Comparison of ENCODE assay signal across 8 cellular contexts in genomic region chr19:58305065-58305931, GRCh38. TPM values are rescaled to one million over a fixed set of nuclear protein-coding genes. Genes with fewer than 3 reads are reported as not detected.
DNase-seq lines count a peak whose midpoint lies in the region; ATAC-seq, FAIRE-seq and TF ChIP-seq lines count a peak whose summit lies in the region.

TSS of gene ERVK3-1 (plus strand) at chr19:58305377. CDS start at chr19:58312169, 6,792 bp downstream.

- H3K27me3 Mint-ChIP-seq in activated T-cell treated with anti-CD3 and anti-CD28 coated beads, Interleukin-2, amount 50 U/mL, for 72 hours (ENCODE audit: low read depth) = no peaks in the 10 kb centered on the region
- H3K27me3 Mint-ChIP-seq in naive B cell = no peaks in the 10 kb centered on the region
- H3K27me3 Mint-ChIP-seq in stimulated activated memory B cell treated with anti-CD40 and anti-IgM and Interleukin-4, amounts not matched to agents 10 μg/mL and 1 μg/mL and 100 μg/mL, for 72 hours = no peaks in the 10 kb centered on the region

- peaks cover 18 to 44% of the 10 kb centered on the region in 2 donors for H3K36me3 Mint-ChIP-seq in activated T-cell treated with anti-CD3 and anti-CD28 coated beads, Interleukin-2, amount 50 U/mL, for 72 hours (ENCODE audit: insufficient read depth in 2 of 2)
- peaks cover 9 to 18% of the 10 kb centered on the region in 2 donors for H3K36me3 Mint-ChIP-seq in naive B cell
- H3K36me3 Mint-ChIP-seq in stimulated activated memory B cell treated with anti-CD40 and anti-IgM and Interleukin-4, amounts not matched to agents 10 μg/mL and 1 μg/mL and 100 μg/mL, for 72 hours = peaks cover 57% of the 10 kb centered on the region

- peak within 1 kb of the TSS; percentile 91 to 98 for H3K4me3 Mint-ChIP-seq in activated T-cell treated with anti-CD3 and anti-CD28 coated beads, Interleukin-2, amount 50 U/mL, for 72 hours
- H3K4me3 Mint-ChIP-seq in naive B cell = peak within 1 kb of the TSS; percentile 93 to 100 (median 98)
- H3K4me3 Mint-ChIP-seq in stimulated activated memory B cell treated with anti-CD40 and anti-IgM and Interleukin-4, amounts not matched to agents 10 μg/mL and 1 μg/mL and 100 μg/mL, for 72 hours = peak within 1 kb of the TSS; percentile 91

- H3K4me1 ChIP-seq in esophagus squamous epithelium = peaks cover 6 to 35% (median 15%) of the 10 kb centered on the region in 3 donors

- intact Hi-C loops in esophagus squamous epithelium (cut with DNase I) = no loop called here

- H3K27ac ChIP-seq in KOPT-K1 (ENCODE audit: low read depth, low read length, poor library complexity, severe bottlenecking) = peak within 1 kb of the TSS; percentile 85
- peak within 1 kb of the TSS; percentile 80 to 96 (median 92) for H3K27ac ChIP-seq in esophagus squamous epithelium

- WGBS in esophagus squamous epithelium, 2 donors = 0 to 1% methylated on average over 39 to 47 of the region's 55 CpGs

- H3K27me3 ChIP-seq in esophagus squamous epithelium = no peaks in the 10 kb centered on the region

- peaks cover 59% of the 10 kb centered on the region for H3K4me1 Mint-ChIP-seq in activated T-cell treated with anti-CD3 and anti-CD28 coated beads, Interleukin-2, amount 50 U/mL, for 72 hours (ENCODE audit: low read depth)
- H3K4me1 Mint-ChIP-seq in naive B cell = peaks cover 34 to 47% (median 39%) of the 10 kb centered on the region in 3 donors
- peaks cover 31% of the 10 kb centered on the region for H3K4me1 Mint-ChIP-seq in stimulated activated memory B cell treated with anti-CD40 and anti-IgM and Interleukin-4, amounts not matched to agents 10 μg/mL and 1 μg/mL and 100 μg/mL, for 72 hours

- ATAC-seq in GM21786 (IDR thresholded peaks at IDR 0.05; ENCODE audit: unreplicated experiment) = peak; percentile 95
- ATAC-seq in activated T-cell treated with anti-CD3 and anti-CD28 coated beads, Interleukin-2, amount 50 U/mL, for 72 hours (replicated peaks in 1 of 2) = peak; percentile 97 to 98
- ATAC-seq in naive B cell (ENCODE audit: low read depth in 2 of 2) = peak; percentile 91 to 92
- ATAC-seq in stimulated activated memory B cell treated with anti-CD40 and anti-IgM and Interleukin-4, amounts not matched to agents 10 μg/mL and 1 μg/mL and 100 μg/mL, for 72 hours = peak; percentile 100

- peak within 1 kb of the TSS; percentile 85 for H3K27ac Mint-ChIP-seq in activated T-cell treated with anti-CD3 and anti-CD28 coated beads, Interleukin-2, amount 50 U/mL, for 72 hours
- H3K27ac Mint-ChIP-seq in naive B cell = peak within 1 kb of the TSS; percentile 99 to 100 (median 99)
- peak within 1 kb of the TSS; percentile 93 for H3K27ac Mint-ChIP-seq in stimulated activated memory B cell treated with anti-CD40 and anti-IgM and Interleukin-4, amounts not matched to agents 10 μg/mL and 1 μg/mL and 100 μg/mL, for 72 hours

- peaks cover 0 to 3% of the 10 kb centered on the region in 2 donors for H3K9me3 Mint-ChIP-seq in activated T-cell treated with anti-CD3 and anti-CD28 coated beads, Interleukin-2, amount 50 U/mL, for 72 hours
- no peaks in the 10 kb centered on the region for H3K9me3 Mint-ChIP-seq in naive B cell
- H3K9me3 Mint-ChIP-seq in stimulated activated memory B cell treated with anti-CD40 and anti-IgM and Interleukin-4, amounts not matched to agents 10 μg/mL and 1 μg/mL and 100 μg/mL, for 72 hours = no peaks in the 10 kb centered on the region

- DNase-seq in DMS79 (lab: John Stamatoyannopoulos, UW) = peak; percentile 96
- DNase-seq in RCC 7860 (ENCODE audit: low spot score) = peak; percentile 86
- DNase-seq in activated T-cell treated with anti-CD3 and anti-CD28 coated beads, Interleukin-2, amount 50 U/mL, for 72 hours = peak; percentile 95 to 97
- peak; percentile 92 for DNase-seq in esophagus squamous epithelium (lab: John Stamatoyannopoulos, UW)
- DNase-seq in naive B cell = peak; percentile 96

- peak in 4 of 6 experiments; percentile 21 to 52 (median 41) for TF ChIP-seq CTCF in esophagus squamous epithelium (IDR thresholded peaks at IDR 0.05)

- H3K36me3 ChIP-seq in KOPT-K1 (ENCODE audit: insufficient read depth, low read length) (peaks cover 70% of the 10 kb centered on the region), esophagus squamous epithelium (peaks cover 0 to 56% (median 0%) of the 10 kb centered on the region in 3 donors)

- TF ChIP-seq POLR2A in esophagus squamous epithelium (IDR thresholded peaks at IDR 0.05) = peak in 3 of 4 donors; percentile 31 to 82 (median 71)

- H3K9me3 ChIP-seq in KOPT-K1 (ENCODE audit: insufficient read depth, low read length, poor library complexity, severe bottlenecking) (no peaks in the 10 kb centered on the region), esophagus squamous epithelium (no peaks in the 10 kb centered on the region)

- peak; percentile 67 for FAIRE-seq in RCC 7860 (lab: Jason Lieb, UNC)

- H3K4me3 ChIP-seq in esophagus squamous epithelium = peak within 1 kb of the TSS; percentile 61 to 94 (median 86)

RNA-seq across cellular contexts. Expression of gene ERVK3-1, which starts in this region (rescaled TPM):
- total RNA-seq in activated T-cell treated with anti-CD3 and anti-CD28 coated beads, Interleukin-2, amount 50 U/mL, for 72 hours = 10 to 100 TPM; 70.8 to 73.5 TPM
- 10 to 100 TPM; 24.7 to 42.0 (median 38.0) TPM for total RNA-seq in esophagus squamous epithelium
- polyA plus RNA-seq in naive B cell (ENCODE audit: low read depth in 6 of 6) = 10 to 100 TPM; 47.2 to 88.7 (median 74.6) TPM

Comparison
In these comparisons a context has a peak if more than half of its experiments do, and no peak if none do; other contexts are left out.
1. Peak in every context shown above with its lines: DNase-seq, ATAC-seq, H3K4me3 ChIP-seq and H3K27ac ChIP-seq.